24 cellular contexts compared by ENCODE assay signal in the genomic region with DNA sequence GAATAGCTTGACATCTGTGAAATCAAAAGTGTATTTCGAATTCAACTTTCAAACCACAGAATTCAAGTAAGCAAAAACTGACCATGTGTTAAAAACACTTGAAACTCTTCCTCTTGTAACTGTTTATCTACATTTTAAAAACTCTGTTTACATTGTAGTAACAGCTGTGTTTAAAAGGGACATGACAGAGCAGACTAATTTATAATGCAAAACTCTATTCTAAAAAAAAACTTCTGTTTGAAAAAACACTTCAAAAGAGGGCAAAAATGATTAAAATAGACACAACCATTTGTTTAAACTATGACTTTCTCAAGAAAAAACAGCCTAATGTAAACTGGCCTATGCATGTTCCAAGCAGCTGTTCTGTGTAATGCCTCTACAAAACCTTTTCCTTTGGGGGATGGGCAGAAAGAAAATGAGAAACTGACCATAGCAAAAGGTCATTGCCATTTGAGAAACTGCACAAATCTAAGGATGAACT.
DNase-seq lines count a peak whose midpoint lies in the region; ATAC-seq, FAIRE-seq and TF ChIP-seq lines count a peak whose summit lies in the region.
"Had no signal": no experiment of that assay in that cellular context is flagged by ENCODE, and none has a peak within 500 bp of the region (broad histone marks: within the 10 kb centered on the region; RNA-seq: fewer than 3 reads in every experiment).

No MANE protein-coding gene starts in this region.

- H3K9me2 ChIP-seq in MM.1S (replicated peaks; ENCODE audit: insufficient read depth, low read length), result no peaks in the 10 kb centered on the region

- intact Hi-C loops in pancreas (cut with DNase I), result no loop called here

- H3F3A ChIP-seq in MM.1S (ENCODE audit: insufficient read depth, low read length), result no peaks in the 10 kb centered on the region

- H3K27ac ChIP-seq in MM.1S (ENCODE audit: low read length) (no peak overlapping the region), pancreas (no peak overlapping the region)
- H3K27ac ChIP-seq: KMS-11, ovary, right atrium auricular region had no signal

- H3K4me2 ChIP-seq in MM.1S (ENCODE audit: low read depth, low read length), result no peak overlapping the region
- H3K4me2 ChIP-seq: KMS-11 had no signal

- TF ChIP-seq CTCF in MM.1S (IDR thresholded peaks at IDR 0.05; ENCODE audit: low read length) (no peak), pancreas (IDR thresholded peaks at IDR 0.05) (no peak)

- ATAC-seq in pancreas, result no peak
- ATAC-seq: left cardiac atrium; stimulated activated naive CD8-positive, alpha-beta T cell treated with anti-CD3 and anti-CD28 coated beads, Interleukin-15, Interleukin-2, amounts not matched to agents 100 U/mL and 50 U/mL, for 24 hours; WTC11 had no signal

- no peaks in the 10 kb centered on the region for H3K9me3 ChIP-seq in MM.1S (replicated peaks; ENCODE audit: insufficient read depth, low read length)
- H3K9me3 ChIP-seq in pancreas, result no peaks in the 10 kb centered on the region
- H3K9me3 ChIP-seq: ovary, right atrium auricular region had no signal

- 0 out of 2 replicates have a peak, but pooled peaks cover 7% of the 10 kb centered on the region for H3K4me1 ChIP-seq in MM.1S (ENCODE audit: low read length)
- no peaks in the 10 kb centered on the region for H3K4me1 ChIP-seq in pancreas
- H3K4me1 ChIP-seq: right atrium auricular region had no signal

- DNase-seq in MM.1S (peak; percentile 29), fibroblast of gingiva (ENCODE audit: low read depth) (peak; percentile 79), pancreas (no peak), NCI-H524 (lab: John Stamatoyannopoulos, UW) (no peak), SW 1271 (lab: John Stamatoyannopoulos, UW) (no peak), erythroblast (lab: John Stamatoyannopoulos, UW) (no peak), GM12891 (ENCODE audit: insufficient read length, low spot score) (no peak)
- DNase-seq: activated CD4-positive, alpha-beta T cell treated with anti-CD3 and anti-CD28 coated beads, Interleukin-2, amount 50 U/mL, for 1 hour; aorta; caudate nucleus; dermis blood vessel endothelial cell; head of caudate nucleus; left cardiac atrium; naive B cell; NCI-H1694; NCI-H526 treated with DMSO at 0.1 percent for 48 hours; ovary; stimulated activated naive CD8-positive, alpha-beta T cell treated with anti-CD3 and anti-CD28 coated beads, Interleukin-15, Interleukin-2, amounts not matched to agents 100 U/mL and 50 U/mL, for 24 hours; T1000 had no signal

- H3K27me3 ChIP-seq in MM.1S (replicated peaks; ENCODE audit: insufficient read depth, low read length) (no peaks in the 10 kb centered on the region), pancreas (no peaks in the 10 kb centered on the region)
- H3K27me3 ChIP-seq: ovary, right atrium auricular region had no signal

- WGBS in pancreas, 2 donors, result 50 to 61% methylated on average over 1 of the region's 1 CpG

- H2AFZ ChIP-seq in MM.1S (ENCODE audit: low read length), result no peak overlapping the region

- no peaks in the 10 kb centered on the region for H3K36me3 ChIP-seq in MM.1S (replicated peaks; ENCODE audit: insufficient read depth, low read length)
- H3K36me3 ChIP-seq in pancreas, result no peaks in the 10 kb centered on the region
- H3K36me3 ChIP-seq: ovary, right atrium auricular region had no signal

- no peak overlapping the region for H3K9ac ChIP-seq in MM.1S (ENCODE audit: low read length)
- H3K9ac ChIP-seq: KMS-11 had no signal

- TF ChIP-seq POLR2A in erythroblast (IDR thresholded peaks at IDR 0.05; ENCODE audit: low read length), result no peak
- TF ChIP-seq POLR2A in GM12891 (IDR thresholded peaks at IDR 0.05; ENCODE audit: low read depth, low read length), result no peak

- H3K79me2 ChIP-seq in MM.1S (ENCODE audit: low read length), result no peaks in the 10 kb centered on the region

- FAIRE-seq in G401.6 (lab: Jason Lieb, UNC) (peak; percentile 85), pancreas (lab: Jason Lieb, UNC) (peak; percentile 47), GM12891 (lab: Jason Lieb, UNC) (no peak)
- FAIRE-seq: D721Med had no signal

- H4K20me1 ChIP-seq in MM.1S (ENCODE audit: insufficient read depth, low read length), result no peaks in the 10 kb centered on the region

- no peak overlapping the region for H3K4me3 ChIP-seq in MM.1S (ENCODE audit: low read length)
- no peak overlapping the region for H3K4me3 ChIP-seq in pancreas
- H3K4me3 ChIP-seq: ovary, right atrium auricular region had no signal

TF ChIP-seq in GM12891, 5 proteins besides CTCF, POLR2A, EP300 and RAD21:
- TF ChIP-seq TAF1 (IDR thresholded peaks at IDR 0.05; ENCODE audit: low read depth, low read length) (no peak), POU2F2 (IDR thresholded peaks at IDR 0.05; ENCODE audit: low read depth, low read length) (no peak), SPI1 (IDR thresholded peaks at IDR 0.05; ENCODE audit: low read depth, low read length) (no peak), POLR2AphosphoS5 (IDR thresholded peaks at IDR 0.05; ENCODE audit: low read depth, low read length) (no peak), PAX5 (IDR thresholded peaks at IDR 0.05; ENCODE audit: insufficient read depth, low read length, severe bottlenecking) (no peak)

Comparison
In these comparisons a context has a peak if more than half of its experiments do, and no peak if none do; other contexts are left out.
1. DNase-seq: peak in MM.1S (single experiment) and fibroblast of gingiva (single experiment); none in pancreas (0 of 6), NCI-H524 (0 of 2), SW 1271 (0 of 2), erythroblast (0 of 2) and GM12891 (single experiment).